ENCODE assay signal across 8 cellular contexts in the genomic region with DNA sequence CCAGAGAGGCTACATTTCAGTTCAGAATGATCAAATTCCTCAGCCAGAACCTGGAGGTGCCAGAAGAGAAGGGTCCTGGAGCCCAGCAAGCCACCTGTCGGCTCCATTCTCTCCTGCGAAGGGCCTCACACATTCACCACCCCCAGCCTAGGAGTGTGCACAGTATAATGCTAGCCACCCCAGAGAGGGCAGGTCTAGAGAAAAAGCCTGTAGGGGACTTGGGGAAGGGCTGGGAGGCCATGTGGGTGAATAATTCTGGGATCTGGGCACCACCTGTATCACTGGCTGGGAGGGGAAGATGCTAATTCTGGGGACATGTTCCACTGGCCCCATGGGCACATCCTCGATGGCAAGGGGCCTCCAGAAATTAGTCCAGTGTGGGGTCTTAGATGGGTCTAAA.
"Had no signal": no experiment of that assay in that cellular context is flagged by ENCODE, and none has a peak within 500 bp of the region (broad histone marks: within the 10 kb centered on the region; RNA-seq: fewer than 3 reads in every experiment).

No MANE protein-coding gene starts in this region.

- DNase-seq: GM23248, GOT3, H7, HFFc6, IMR-90 had no signal

- H2AFZ ChIP-seq: GM23248 had no signal

- H3K9me3 Mint-ChIP-seq: HFFc6 had no signal

- H3K27ac Mint-ChIP-seq: HFFc6 had no signal

- H3K9ac ChIP-seq: GM23248 had no signal

- H3K4me3 Mint-ChIP-seq: HFFc6 had no signal

- ATAC-seq: HCT116 had no signal

- H3K27ac ChIP-seq: GM23248, HL-60 had no signal

- H3K4me1 ChIP-seq: HAP-1 had no signal

- H3K4me3 ChIP-seq: GM23248, HAP-1 had no signal

- H3K9me3 ChIP-seq: HAP-1 had no signal

- H3K36me3 ChIP-seq: HAP-1 had no signal
